Comparison of ENCODE assay signal across 6 cellular contexts in genomic region chr5:100616981-100617380, GRCh38.
"Had no signal": no experiment of that assay in that cellular context is flagged by ENCODE, and none has a peak within 500 bp of the region (broad histone marks: within the 10 kb centered on the region; RNA-seq: fewer than 3 reads in every experiment).

No MANE protein-coding gene starts in this region.

- DNase-seq: GDM1, GF-D8 had no signal

- FAIRE-seq: G401.6, GM12891, GM12892, GM18507 had no signal
